ENCODE assay signal across 1 cellular context in genomic region chr20:64219202-64219601, GRCh38.
TF ChIP-seq lines count a peak whose summit lies in the region.

No MANE protein-coding gene starts in this region.

TF ChIP-seq in HepG2, 621 proteins besides CTCF, POLR2A, EP300 and RAD21:
- TF ChIP-seq KAT7 (CRISPR knock-in tag; IDR thresholded peaks at IDR 0.05; ENCODE audit: borderline replicate concordance) (no peak), ZIK1 (CRISPR knock-in tag; IDR thresholded peaks at IDR 0.05; ENCODE audit: borderline replicate concordance, low read depth) (no peak), TOPORS (CRISPR knock-in tag; IDR thresholded peaks at IDR 0.05) (no peak), ZFP36L2 (CRISPR knock-in tag; IDR thresholded peaks at IDR 0.05) (no peak), FOXC1 (CRISPR knock-in tag; IDR thresholded peaks at IDR 0.05; ENCODE audit: borderline replicate concordance) (0 out of 2 replicates have a peak, but pooled peaks have one; percentile 29), GATAD1 (CRISPR knock-in tag; IDR thresholded peaks at IDR 0.05) (no peak), FOXO4 (CRISPR knock-in tag; conservative IDR thresholded peaks at IDR 0.05) (0 out of 2 replicates have a peak, but pooled peaks have one; percentile 6), E2F5 (CRISPR knock-in tag; conservative IDR thresholded peaks at IDR 0.05) (no peak), NR2F2 (IDR thresholded peaks at IDR 0.05; ENCODE audit: borderline replicate concordance, low read depth) (no peak), MNT (IDR thresholded peaks at IDR 0.05) (peak; percentile 92), EZH2 (conservative IDR thresholded peaks at IDR 0.05; ENCODE audit: low read depth, low read length) (peak; percentile 59; the same call in 1 of the 2 replicates)
